12 cellular contexts compared by ENCODE assay signal in genomic region chr4:75696036-75696435, GRCh38. TPM values are rescaled to one million over a fixed set of nuclear protein-coding genes. Genes with fewer than 3 reads are reported as not detected.
A peak's percentile ranks its signal among the peaks of the same experiment; 100 is the strongest.
DNase-seq lines count a peak whose midpoint lies in the region; ATAC-seq and TF ChIP-seq lines count a peak whose summit lies in the region.
"Had no signal": no experiment of that assay in that cellular context is flagged by ENCODE, and none has a peak within 500 bp of the region (broad histone marks: within the 10 kb centered on the region; RNA-seq: fewer than 3 reads in every experiment).

No MANE protein-coding gene starts in this region.

- peak; percentile 64 for DNase-seq in GM13976 (ENCODE audit: low spot score)
- DNase-seq in central memory CD4-positive, alpha-beta T cell = peak; percentile 58
- peak; percentile 23 for DNase-seq in naive B cell
- DNase-seq in NCI-H345 (lab: John Stamatoyannopoulos, UW) = no peak
- no peak for DNase-seq in SK-N-SH
- DNase-seq: amniotic stem cell, NCI-H1092 treated with DMSO at 0.1 percent for 48 hours, ovary, PC-3 had no signal

- POLR2A ChIA-PET in SK-N-SH (lab: Yijun Ruan, JAX) = interaction anchor here (0.7 kb wide), 1 partner anchor 24 kb away, joined by 3 read pairs; no protein-coding TSS in a partner anchor

- no peaks in the 10 kb centered on the region for H3K27me3 Mint-ChIP-seq in naive B cell

- H3K79me2 ChIP-seq in SK-N-SH (ENCODE audit: insufficient read depth) = no peaks in the 10 kb centered on the region

- no peaks in the 10 kb centered on the region for H3K27me3 ChIP-seq in SK-N-SH (ENCODE audit: insufficient read depth)
- H3K27me3 ChIP-seq: ovary had no signal

- no peak for TF ChIP-seq EP300 in SK-N-SH (IDR thresholded peaks at IDR 0.05; ENCODE audit: borderline replicate concordance in 1 of 2, low read depth in 1 of 2, low read length in 1 of 2)

- no peaks in the 10 kb centered on the region for H3K36me3 Mint-ChIP-seq in naive B cell

- H3K9me3 Mint-ChIP-seq in naive B cell = no peaks in the 10 kb centered on the region
- H3K9me3 Mint-ChIP-seq: GM23338 had no signal

- H3F3A ChIP-seq in SK-N-SH (replicated peaks; ENCODE audit: insufficient read depth) = no peaks in the 10 kb centered on the region

- H4K20me1 ChIP-seq in SK-N-SH (ENCODE audit: insufficient read depth) = no peaks in the 10 kb centered on the region

- H3K9ac ChIP-seq in SK-N-SH = no peak overlapping the region

- H3K4me2 ChIP-seq in SK-N-SH = no peak overlapping the region

- no peak overlapping the region for H3K4me3 ChIP-seq in SK-N-SH (ENCODE audit: low read depth in 2 of 2, low read length in 1 of 2)
- H3K4me3 ChIP-seq: GM23338, ovary had no signal

- H2AFZ ChIP-seq in SK-N-SH (ENCODE audit: low read depth) = no peak overlapping the region
- H2AFZ ChIP-seq: GM23338 had no signal

- H3K4me1 Mint-ChIP-seq in naive B cell = peaks cover 21 to 43% (median 32%) of the 10 kb centered on the region in 3 donors

- WGBS in SK-N-SH (ENCODE audit: low lambda C conversion rate) = 96% methylated on average over 2 of the region's 3 CpGs

- in situ Hi-C loops in GM13976 (cut with MboI; ENCODE audit: low sequenced_read_pairs, unreplicated experiment) = no loop called here

- no peaks in the 10 kb centered on the region for H3K9me3 ChIP-seq in SK-N-SH
- H3K9me3 ChIP-seq: ovary had no signal

- peak overlapping the region; percentile 69 to 97 (median 92) for H3K27ac Mint-ChIP-seq in naive B cell
- H3K27ac Mint-ChIP-seq: GM23338 had no signal

- TF ChIP-seq CTCF in GM13976 (IDR thresholded peaks at IDR 0.05; ENCODE audit: borderline replicate concordance, control extremely low read depth, extremely low read depth, insufficient read depth, missing control alignments) (no peak), SK-N-SH (IDR thresholded peaks at IDR 0.05) (no peak)

- H3K9me2 ChIP-seq in SK-N-SH = no peaks in the 10 kb centered on the region

- no peak overlapping the region for H3K27ac ChIP-seq in SK-N-SH (ENCODE audit: low read depth in 2 of 2, low read length in 1 of 2)
- H3K27ac ChIP-seq: ovary had no signal

- CTCF ChIA-PET in SK-N-SH (lab: Yijun Ruan, JAX) = interaction anchor here (1.1 kb wide), 1 partner anchor 28 kb away, joined by 4 read pairs; the partner anchor contains the start of gene USO1

- H3K4me3 Mint-ChIP-seq in naive B cell = no peak overlapping the region
- H3K4me3 Mint-ChIP-seq: GM23338 had no signal

- ATAC-seq in HG03342 (IDR thresholded peaks at IDR 0.05; ENCODE audit: unreplicated experiment) (peak; percentile 32), naive B cell (ENCODE audit: low read depth in 2 of 2) (peak; percentile 34 to 55), HG03457 (IDR thresholded peaks at IDR 0.05; ENCODE audit: unreplicated experiment) (no peak)
- ATAC-seq: GM23338, PC-3 had no signal

- H3K4me1 ChIP-seq in SK-N-SH (ENCODE audit: control insufficient read depth in 1 of 2, insufficient read depth in 2 of 2, low read depth in 1 of 2, low read length in 1 of 2) = no peaks in the 10 kb centered on the region

- no peak for TF ChIP-seq RAD21 in SK-N-SH (IDR thresholded peaks at IDR 0.05; ENCODE audit: low read length)

- no peaks in the 10 kb centered on the region for H3K36me3 ChIP-seq in SK-N-SH (replicated peaks in 1 of 2; ENCODE audit: control insufficient read depth in 1 of 2, insufficient read depth in 2 of 2, low read length in 1 of 2)
- H3K36me3 ChIP-seq: ovary had no signal

TF ChIP-seq in SK-N-SH, 30 proteins besides CTCF, POLR2A, EP300 and RAD21 (continues in another document):
- TF ChIP-seq SIN3A (IDR thresholded peaks at IDR 0.05; ENCODE audit: borderline replicate concordance, low read depth, low read length) (no peak), USF1 (IDR thresholded peaks at IDR 0.05; ENCODE audit: borderline replicate concordance, low read depth) (no peak), FOXJ3 (CRISPR knock-in tag; IDR thresholded peaks at IDR 0.05) (no peak), IRF3 (IDR thresholded peaks at IDR 0.05; ENCODE audit: low read depth, low read length) (no peak), RFX5 (IDR thresholded peaks at IDR 0.05; ENCODE audit: low read length) (no peak), PBX3 (IDR thresholded peaks at IDR 0.05) (no peak), RXRA (IDR thresholded peaks at IDR 0.05; ENCODE audit: borderline replicate concordance, low read depth) (no peak), SMC3 (IDR thresholded peaks at IDR 0.05; ENCODE audit: low read depth, low read length) (no peak), GABPA (IDR thresholded peaks at IDR 0.05; ENCODE audit: low read depth) (no peak), FOXM1 (IDR thresholded peaks at IDR 0.05; ENCODE audit: low read depth) (no peak)
- TF ChIP-seq, protein P1, sequence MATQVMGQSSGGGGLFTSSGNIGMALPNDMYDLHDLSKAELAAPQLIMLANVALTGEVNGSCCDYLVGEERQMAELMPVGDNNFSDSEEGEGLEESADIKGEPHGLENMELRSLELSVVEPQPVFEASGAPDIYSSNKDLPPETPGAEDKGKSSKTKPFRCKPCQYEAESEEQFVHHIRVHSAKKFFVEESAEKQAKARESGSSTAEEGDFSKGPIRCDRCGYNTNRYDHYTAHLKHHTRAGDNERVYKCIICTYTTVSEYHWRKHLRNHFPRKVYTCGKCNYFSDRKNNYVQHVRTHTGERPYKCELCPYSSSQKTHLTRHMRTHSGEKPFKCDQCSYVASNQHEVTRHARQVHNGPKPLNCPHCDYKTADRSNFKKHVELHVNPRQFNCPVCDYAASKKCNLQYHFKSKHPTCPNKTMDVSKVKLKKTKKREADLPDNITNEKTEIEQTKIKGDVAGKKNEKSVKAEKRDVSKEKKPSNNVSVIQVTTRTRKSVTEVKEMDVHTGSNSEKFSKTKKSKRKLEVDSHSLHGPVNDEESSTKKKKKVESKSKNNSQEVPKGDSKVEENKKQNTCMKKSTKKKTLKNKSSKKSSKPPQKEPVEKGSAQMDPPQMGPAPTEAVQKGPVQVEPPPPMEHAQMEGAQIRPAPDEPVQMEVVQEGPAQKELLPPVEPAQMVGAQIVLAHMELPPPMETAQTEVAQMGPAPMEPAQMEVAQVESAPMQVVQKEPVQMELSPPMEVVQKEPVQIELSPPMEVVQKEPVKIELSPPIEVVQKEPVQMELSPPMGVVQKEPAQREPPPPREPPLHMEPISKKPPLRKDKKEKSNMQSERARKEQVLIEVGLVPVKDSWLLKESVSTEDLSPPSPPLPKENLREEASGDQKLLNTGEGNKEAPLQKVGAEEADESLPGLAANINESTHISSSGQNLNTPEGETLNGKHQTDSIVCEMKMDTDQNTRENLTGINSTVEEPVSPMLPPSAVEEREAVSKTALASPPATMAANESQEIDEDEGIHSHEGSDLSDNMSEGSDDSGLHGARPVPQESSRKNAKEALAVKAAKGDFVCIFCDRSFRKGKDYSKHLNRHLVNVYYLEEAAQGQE (IDR thresholded peaks at IDR 0.05; ENCODE audit: low read depth, low read length) = no peak
- TF ChIP-seq, protein P2, sequence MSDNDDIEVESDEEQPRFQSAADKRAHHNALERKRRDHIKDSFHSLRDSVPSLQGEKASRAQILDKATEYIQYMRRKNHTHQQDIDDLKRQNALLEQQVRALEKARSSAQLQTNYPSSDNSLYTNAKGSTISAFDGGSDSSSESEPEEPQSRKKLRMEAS (IDR thresholded peaks at IDR 0.05; ENCODE audit: low read depth) = no peak

RNA-seq across cellular contexts. Expression of gene G3BP2, which starts 22.8 kb away (rescaled TPM):
- polyA plus RNA-seq in naive B cell (ENCODE audit: low read depth in 6 of 6) (100 to 1,000 TPM in 1 of 6 donors, 10 to 100 TPM in 5; 73.9 to 103 (median 80.5) TPM), SK-N-SH (2012; rRNA removed) (35.9 and 50.1 TPM in 2 replicates)
- polyA plus RNA-seq in SK-N-SH (2012; cell fraction: cytosol; rRNA removed) = 61.6 and 66.2 TPM in 2 replicates
- 16.0 and 32.9 TPM in 2 replicates for polyA plus RNA-seq in SK-N-SH (2012; cell fraction: nucleus; rRNA removed)

RNA-seq across cellular contexts. Expression of gene USO1, which starts 28.3 kb away (rescaled TPM):
- polyA plus RNA-seq in naive B cell (ENCODE audit: low read depth in 6 of 6) (10 to 100 TPM; 19.0 to 32.2 (median 28.1) TPM), SK-N-SH (2012; rRNA removed) (25.6 and 38.8 TPM in 2 replicates)
- polyA plus RNA-seq in SK-N-SH (2012; cell fraction: cytosol; rRNA removed) = 41.4 and 46.9 TPM in 2 replicates
- polyA plus RNA-seq in SK-N-SH (2012; cell fraction: nucleus; rRNA removed) = 13.3 and 32.7 TPM in 2 replicates

Comparison
In these comparisons a context has a peak if more than half of its experiments do, and no peak if none do; other contexts are left out.
1. DNase-seq: peak in GM13976 (single experiment), central memory CD4-positive, alpha-beta T cell (single experiment) and naive B cell (single experiment); none in NCI-H345 (single experiment) and SK-N-SH (single experiment).